9 cellular contexts compared by ENCODE assay signal in genomic region chr2:41836944-41837343, GRCh38.
A peak's percentile ranks its signal among the peaks of the same experiment; 100 is the strongest.
DNase-seq lines count a peak whose midpoint lies in the region; ATAC-seq, FAIRE-seq and TF ChIP-seq lines count a peak whose summit lies in the region.
"Had no signal": no experiment of that assay in that cellular context is flagged by ENCODE, and none has a peak within 500 bp of the region (broad histone marks: within the 10 kb centered on the region; RNA-seq: fewer than 3 reads in every experiment).

No MANE protein-coding gene starts in this region.

- TF ChIP-seq POLR2A in A549 (IDR thresholded peaks at IDR 0.05; ENCODE audit: low read length) (no peak), body of pancreas (IDR thresholded peaks at IDR 0.05) (no peak)

- POLR2A ChIA-PET in A549 (lab: Yijun Ruan, JAX), result no interaction called here

- H3K4me2 ChIP-seq in A549, result no peak overlapping the region

- no peak for TF ChIP-seq RAD21 in A549 (conservative IDR thresholded peaks at IDR 0.05 in 1 of 2, IDR thresholded peaks at IDR 0.05 in 1 of 2)

- FAIRE-seq in A549 (lab: Jason Lieb, UNC), result no peak

- CTCF ChIA-PET in A549 (lab: Yijun Ruan, JAX), result interaction anchor here (1.0 to 3.0 kb wide), 3 partner anchors 17 to 249 kb away, joined by 3 to 12 read pairs (median 7); no protein-coding TSS in a partner anchor

- intact Hi-C loops in body of pancreas (cut with DNase I), result no loop called here

- H3K9me3 ChIP-seq in A549, result no peaks in the 10 kb centered on the region
- no peaks in the 10 kb centered on the region for H3K9me3 ChIP-seq in body of pancreas
- H3K9me3 ChIP-seq: left ventricle myocardium inferior had no signal

- DNase-seq in A549 (ENCODE audit: low read depth in 1 of 2, low spot score in 1 of 2), result peak in 1 of 2 experiments; percentile 31
- peak; percentile 45 for DNase-seq in H7
- peak; percentile 7 for DNase-seq in T follicular helper cell (ENCODE audit: low read depth)
- peak; percentile 58 for DNase-seq in fibroblast of peridontal ligament (ENCODE audit: extremely low read depth)
- no peak for DNase-seq in caudate nucleus (lab: John Stamatoyannopoulos, UW)
- DNase-seq in NCI-H2196 (lab: John Stamatoyannopoulos, UW; ENCODE audit: unreplicated experiment), result no peak
- DNase-seq in NCI-H446 (lab: John Stamatoyannopoulos, UW), result no peak
- no peak for DNase-seq in body of pancreas
- DNase-seq: left ventricle myocardium inferior had no signal

- H3K4me3 ChIP-seq in A549 (no peak overlapping the region), H7 (ENCODE audit: insufficient read depth, low read depth, low read length) (no peak overlapping the region), body of pancreas (no peak overlapping the region)
- H3K4me3 ChIP-seq: left ventricle myocardium inferior had no signal

- ATAC-seq in A549, result no peak
- ATAC-seq in body of pancreas, result no peak

- H3K27me3 ChIP-seq in H7 (ENCODE audit: control insufficient read depth, insufficient read depth, low read length) (peaks cover 11% of the 10 kb centered on the region; the same call in 1 of the 2 replicates), body of pancreas (no peaks in the 10 kb centered on the region)

- H3K4me1 ChIP-seq in A549 (peaks cover 9% of the 10 kb centered on the region), body of pancreas (peaks cover 12% of the 10 kb centered on the region)

- TF ChIP-seq CTCF in A549 (IDR thresholded peaks at IDR 0.05) (no peak), body of pancreas (IDR thresholded peaks at IDR 0.05) (no peak)

- WGBS in A549 (ENCODE audit: missing lambda C conversion rate), result 57% methylated on average over 4 of the region's 4 CpGs
- 19 to 52% methylated on average over 4 of the region's 4 CpGs for WGBS in body of pancreas, 2 donors

- H3K36me3 ChIP-seq in H7 (replicated peaks; ENCODE audit: control insufficient read depth, insufficient read depth, low read length) (no peaks in the 10 kb centered on the region), body of pancreas (replicated peaks in 1 of 2; ENCODE audit: insufficient read depth in 1 of 2, low read depth in 2 of 2) (no peaks in the 10 kb centered on the region)
- H3K36me3 ChIP-seq: left ventricle myocardium inferior had no signal

- no peak for TF ChIP-seq EP300 in A549 (IDR thresholded peaks at IDR 0.05)

- H3K27ac ChIP-seq in A549, result no peak overlapping the region
- H3K27ac ChIP-seq in caudate nucleus (ENCODE audit: low read depth, low read length), result no peak overlapping the region
- no peak overlapping the region for H3K27ac ChIP-seq in body of pancreas
- H3K27ac ChIP-seq: left ventricle myocardium inferior had no signal

TF ChIP-seq in A549, 52 proteins besides CTCF, POLR2A, EP300 and RAD21:
- TF ChIP-seq REST (IDR thresholded peaks at IDR 0.05) (peak; percentile 99), ESRRA (IDR thresholded peaks at IDR 0.05; ENCODE audit: borderline replicate concordance, low read length) (peak; percentile 98), EHMT2 (IDR thresholded peaks at IDR 0.05; ENCODE audit: low read depth) (peak; percentile 98), ZSCAN20 (CRISPR knock-in tag; IDR thresholded peaks at IDR 0.05) (no peak; the same call in 1 of the 2 replicates)

Comparison
In these comparisons a context has a peak if more than half of its experiments do, and no peak if none do; other contexts are left out.
1. DNase-seq: peak in H7 (single experiment), T follicular helper cell (single experiment) and fibroblast of peridontal ligament (single experiment); none in caudate nucleus (0 of 61), NCI-H2196 (single experiment), NCI-H446 (0 of 2) and body of pancreas (0 of 4).